Comparison of ENCODE assay signal across 33 cellular contexts in the genomic region with DNA sequence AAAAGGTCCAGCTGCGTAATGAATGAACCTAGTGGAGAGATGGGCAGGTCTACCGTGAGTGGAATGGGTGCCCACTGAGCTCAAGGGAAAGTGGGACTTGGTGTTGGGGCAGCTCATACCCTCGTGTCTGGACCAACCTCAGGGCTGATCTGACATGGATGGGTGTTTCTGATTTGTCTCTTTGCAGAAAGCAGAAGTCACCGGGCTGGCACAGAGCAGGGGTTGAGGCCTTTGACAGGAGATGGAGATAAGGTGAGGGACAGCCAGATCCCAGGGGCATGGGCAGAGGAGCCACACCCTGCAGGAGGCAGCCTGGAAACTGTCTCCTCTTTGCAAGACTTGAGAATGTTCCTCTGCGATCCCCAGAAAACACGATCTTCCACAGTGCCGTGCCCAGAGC.
"Had no signal": no experiment of that assay in that cellular context is flagged by ENCODE, and none has a peak within 500 bp of the region (broad histone marks: within the 10 kb centered on the region; RNA-seq: fewer than 3 reads in every experiment).

No MANE protein-coding gene starts in this region.

- H3K27ac ChIP-seq: adrenal gland, body of pancreas, breast epithelium, RWPE1, VCaP had no signal

- H3K4me3 ChIP-seq: adrenal gland, body of pancreas, breast epithelium had no signal

- ATAC-seq: activated naive CD4-positive, alpha-beta T cell treated with anti-CD3 and anti-CD28 coated beads, Interleukin-2, amount 50 U/mL, for 72 hours; body of pancreas; PC-3 had no signal

- H3K27ac Mint-ChIP-seq: activated B cell treated with CpG ODN at 0.5 μM for 24 hours; activated naive CD4-positive, alpha-beta T cell treated with anti-CD3 and anti-CD28 coated beads for 36 hours had no signal

- H3K36me3 ChIP-seq: adrenal gland, breast epithelium had no signal

- H3K4me1 Mint-ChIP-seq: activated B cell treated with CpG ODN at 0.5 μM for 24 hours had no signal

- DNase-seq: activated B cell treated with CpG ODN at 0.5 μM for 24 hours; activated CD4-positive, alpha-beta T cell treated with anti-CD3 and anti-CD28 coated beads for 4 hours; activated CD4-positive, alpha-beta T cell treated with anti-CD3 and anti-CD28 coated beads, Interleukin-2, amount 50 U/mL, for 1 hour; activated CD4-positive, CD25-positive, alpha-beta regulatory T cell treated with anti-CD3 and anti-CD28 coated beads, Interleukin-2, amount 50 U/mL, for 72 hours; activated gamma-delta T cell treated with Interleukin-2 at 50 U/mL for 16 hours; activated naive CD4-positive, alpha-beta T cell treated with anti-CD3 and anti-CD28 coated beads for 36 hours; activated T-cell treated with anti-CD3 and anti-CD28 coated beads, Interleukin-2, amount 50 U/mL, for 24 hours; adrenal gland; body of pancreas; caudate nucleus; cerebellar nuclear complex; KG1; MM.1S; NCI-H1105 treated with DMSO at 0.1 percent for 48 hours; NCI-H1436; NCI-H1694; NCI-H2029; NCI-H2107; NCI-H2171; NCI-H510A; NCI-H526; NCI-H748 treated with DMSO at 0.1 percent for 48 hours; PC-3; Right ventricle myocardium superior; SW 1271; T-helper 1 cell; T-helper 9 cell had no signal

- H3K9me3 ChIP-seq: adrenal gland, body of pancreas, breast epithelium had no signal

- H3K27me3 Mint-ChIP-seq: activated CD8-positive, alpha-beta T cell treated with anti-CD3 and anti-CD28 coated beads for 36 hours; activated T-cell treated with anti-CD3 and anti-CD28 coated beads, Interleukin-2, amount 50 U/mL, for 24 hours; IgD-negative memory B cell had no signal

- H3K27me3 ChIP-seq: adrenal gland, body of pancreas, breast epithelium had no signal

- H3K36me3 Mint-ChIP-seq: activated naive CD4-positive, alpha-beta T cell treated with anti-CD3 and anti-CD28 coated beads, Interleukin-2, amount 50 U/mL, for 72 hours; IgD-negative memory B cell had no signal

- H3K9me3 Mint-ChIP-seq: activated B cell treated with CpG ODN at 0.5 μM for 24 hours; activated CD8-positive, alpha-beta T cell treated with anti-CD3 and anti-CD28 coated beads for 36 hours; activated naive CD4-positive, alpha-beta T cell treated with anti-CD3 and anti-CD28 coated beads for 36 hours; activated naive CD4-positive, alpha-beta T cell treated with anti-CD3 and anti-CD28 coated beads, Interleukin-2, amount 50 U/mL, for 72 hours; activated T-cell treated with anti-CD3 and anti-CD28 coated beads, Interleukin-2, amount 50 U/mL, for 24 hours; IgD-negative memory B cell had no signal

- H3K4me3 Mint-ChIP-seq: activated B cell treated with CpG ODN at 0.5 μM for 24 hours; activated naive CD4-positive, alpha-beta T cell treated with anti-CD3 and anti-CD28 coated beads for 36 hours; activated T-cell treated with anti-CD3 and anti-CD28 coated beads, Interleukin-2, amount 50 U/mL, for 24 hours; IgD-negative memory B cell had no signal

- H3K4me1 ChIP-seq: body of pancreas, breast epithelium had no signal
